22 cellular contexts compared by ENCODE assay signal in the genomic region with DNA sequence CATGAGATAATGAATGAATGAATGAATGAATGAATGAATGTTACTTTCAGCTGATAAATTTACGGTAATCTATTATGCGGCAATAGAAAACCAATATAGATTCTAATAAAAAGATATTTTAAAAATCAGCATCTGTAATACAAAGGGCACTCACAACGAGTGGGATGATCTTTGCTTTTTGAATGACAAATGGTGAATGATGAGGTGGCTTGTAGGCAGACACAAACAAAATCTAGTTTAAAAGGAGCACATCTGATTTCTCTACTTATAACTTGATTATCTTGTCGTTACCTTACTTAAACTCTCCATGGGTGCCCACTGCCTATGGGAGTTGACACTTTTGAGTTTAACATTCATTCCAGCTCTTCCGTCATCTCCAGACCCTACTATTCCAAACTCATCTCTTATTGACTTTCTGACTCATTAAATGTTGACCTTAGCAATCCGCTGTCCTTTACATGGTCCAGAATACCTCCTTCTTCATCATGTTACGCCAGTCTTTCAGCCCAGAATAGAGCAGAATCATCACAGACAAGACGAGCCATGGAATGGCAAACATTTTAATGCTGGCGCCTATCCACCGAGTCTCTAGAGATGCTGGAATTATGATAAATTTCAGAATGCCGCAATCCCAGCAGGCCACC.
"Had no signal": no experiment of that assay in that cellular context is flagged by ENCODE, and none has a peak within 500 bp of the region (broad histone marks: within the 10 kb centered on the region; RNA-seq: fewer than 3 reads in every experiment).

No MANE protein-coding gene starts in this region.

- H3K9me3 ChIP-seq: gastroesophageal sphincter, pancreas, right lobe of liver, tibial nerve, vagina had no signal

- DNase-seq: activated CD4-positive, alpha-beta T cell treated with anti-CD3 and anti-CD28 coated beads for 4 hours; activated CD4-positive, alpha-beta T cell treated with anti-CD3 and anti-CD28 coated beads, Interleukin-2, amount 50 U/mL, for 48 hours; activated CD4-positive, CD25-positive, alpha-beta regulatory T cell; activated effector memory CD4-positive, alpha-beta T cell treated with Interleukin-2 at 50 U/mL for 16 hours; activated naive CD4-positive, alpha-beta T cell treated with anti-CD3 and anti-CD28 coated beads, Interleukin-2, amount 10 ng/mL, durations not matched to agents 7 days and 5 days; activated T-cell treated with anti-CD3 and anti-CD28 coated beads, Interleukin-2, amount 50 U/mL, for 72 hours; amygdala; effector memory CD4-positive, alpha-beta T cell; head of caudate nucleus; pancreas; right lobe of liver; small intestine; stimulated activated CD4-positive, alpha-beta T cell treated with anti-CD3 and anti-CD28 coated beads, Interleukin-2, amount 100 ng/mL, for 24 hours; stimulated activated naive CD8-positive, alpha-beta T cell treated with anti-CD3 and anti-CD28 coated beads, Interleukin-15, amount 100 ng/mL, for 72 hours; T-helper 17 cell had no signal

- H3K4me1 ChIP-seq: gastroesophageal sphincter, pancreas, right lobe of liver, tibial nerve, vagina had no signal

- ATAC-seq: activated T-cell treated with anti-CD3 and anti-CD28 coated beads, Interleukin-2, amount 50 U/mL, for 72 hours; gastroesophageal sphincter; natural killer cell treated with Interleukin-12 subunit alpha and Interleukin-12 subunit beta and Interleukin-15 and Interleukin-18, amount 100 ng/mL, for 72 hours; pancreas; stimulated activated effector memory CD8-positive, alpha-beta T cell treated with anti-CD3 and anti-CD28 coated beads, Interleukin-12 subunit alpha, Interleukin-12 subunit beta, amount 100 ng/mL, for 72 hours; stimulated activated naive CD8-positive, alpha-beta T cell treated with anti-CD3 and anti-CD28 coated beads, Interleukin-15, amount 100 ng/mL, for 72 hours; T-helper 17 cell had no signal

- H3K36me3 ChIP-seq: cardiac muscle cell, gastroesophageal sphincter, pancreas, right lobe of liver, tibial nerve, vagina had no signal

- H3K4me3 ChIP-seq: cardiac muscle cell, gastroesophageal sphincter, pancreas, right lobe of liver, tibial nerve, vagina had no signal

- H3K27me3 ChIP-seq: cardiac muscle cell, gastroesophageal sphincter, pancreas, right lobe of liver, tibial nerve, vagina had no signal

- FAIRE-seq: islet of Langerhans, pancreas, small intestine had no signal

- H3K27ac ChIP-seq: cardiac muscle cell, gastroesophageal sphincter, pancreas, right lobe of liver, tibial nerve, vagina had no signal
